16 cellular contexts compared by ENCODE assay signal in genomic region chr14:64123241-64123956, GRCh38.
"Had no signal": no experiment of that assay in that cellular context is flagged by ENCODE, and none has a peak within 500 bp of the region (broad histone marks: within the 10 kb centered on the region; RNA-seq: fewer than 3 reads in every experiment).

No MANE protein-coding gene starts in this region.

- H3K27me3 ChIP-seq: breast epithelium, neural progenitor cell, SJSA1 had no signal

- H3K4me3 Mint-ChIP-seq: activated CD8-positive, alpha-beta T cell treated with anti-CD3 and anti-CD28 coated beads for 36 hours; activated naive CD8-positive, alpha-beta T cell treated with anti-CD3 and anti-CD28 coated beads, Interleukin-2, amount 10 ng/mL, durations not matched to agents 7 days and 5 days; dendritic cell treated with granulocyte-macrophage colony-stimulating factor and Interleukin-4, amounts not matched to agents 40 ng/mL and 50 ng/mL, for 4 days; neural progenitor cell had no signal

- H3K9me3 Mint-ChIP-seq: activated CD8-positive, alpha-beta T cell treated with anti-CD3 and anti-CD28 coated beads for 36 hours; activated naive CD8-positive, alpha-beta T cell treated with anti-CD3 and anti-CD28 coated beads, Interleukin-2, amount 10 ng/mL, durations not matched to agents 7 days and 5 days; dendritic cell treated with granulocyte-macrophage colony-stimulating factor and Interleukin-4, amounts not matched to agents 40 ng/mL and 50 ng/mL, for 4 days; neural progenitor cell had no signal

- FAIRE-seq: islet of Langerhans, TTC549 had no signal

- H3K4me1 ChIP-seq: breast epithelium, neural progenitor cell, parathyroid adenoma, SJSA1 had no signal

- H3K4me1 Mint-ChIP-seq: activated naive CD8-positive, alpha-beta T cell treated with anti-CD3 and anti-CD28 coated beads, Interleukin-2, amount 10 ng/mL, durations not matched to agents 7 days and 5 days; neural progenitor cell had no signal

- H3K27me3 Mint-ChIP-seq: activated CD8-positive, alpha-beta T cell treated with anti-CD3 and anti-CD28 coated beads for 36 hours; activated naive CD8-positive, alpha-beta T cell treated with anti-CD3 and anti-CD28 coated beads, Interleukin-2, amount 10 ng/mL, durations not matched to agents 7 days and 5 days; dendritic cell treated with granulocyte-macrophage colony-stimulating factor and Interleukin-4, amounts not matched to agents 40 ng/mL and 50 ng/mL, for 4 days had no signal

- ATAC-seq: activated CD8-positive, alpha-beta T cell treated with anti-CD3 and anti-CD28 coated beads for 36 hours; left colon had no signal

- H3K4me3 ChIP-seq: breast epithelium, neural progenitor cell, SJSA1 had no signal

- DNase-seq: activated CD8-positive, alpha-beta memory T cell treated with anti-CD3 and anti-CD28 coated beads, Interleukin-2, amount 50 U/mL, for 48 hours; activated CD8-positive, alpha-beta T cell treated with anti-CD3 and anti-CD28 coated beads for 36 hours; activated naive CD8-positive, alpha-beta T cell treated with anti-CD3 and anti-CD28 coated beads, Interleukin-2, amount 10 ng/mL, durations not matched to agents 7 days and 5 days; aorta; left colon; midbrain; stimulated activated CD4-positive, alpha-beta T cell treated with anti-CD3 and anti-CD28 coated beads, Interleukin-12 subunit alpha, Interleukin-12 subunit beta, amount 100 ng/mL, for 4 hours; stimulated activated CD4-positive, alpha-beta T cell treated with anti-CD3 and anti-CD28 coated beads, Interleukin-2, amount 100 ng/mL, for 24 hours; T-helper 2 cell had no signal

- H3K9me3 ChIP-seq: breast epithelium, SJSA1 had no signal

- H3K27ac ChIP-seq: breast epithelium, neural progenitor cell, parathyroid adenoma, SJSA1 had no signal
